ENCODE assay signal across 20 cellular contexts in genomic region chr17:67132366-67132765, GRCh38.
DNase-seq lines count a peak whose midpoint lies in the region; TF ChIP-seq lines count a peak whose summit lies in the region.
"Had no signal": no experiment of that assay in that cellular context is flagged by ENCODE, and none has a peak within 500 bp of the region (broad histone marks: within the 10 kb centered on the region; RNA-seq: fewer than 3 reads in every experiment).

No MANE protein-coding gene starts in this region.

- no peaks in the 10 kb centered on the region for H3K79me2 ChIP-seq in MM.1S (ENCODE audit: low read length)

- H4K20me1 ChIP-seq in MM.1S (ENCODE audit: insufficient read depth, low read length): no peaks in the 10 kb centered on the region

- peaks cover 2% of the 10 kb centered on the region; the same call in 1 of the 2 replicates for H3K36me3 ChIP-seq in MM.1S (replicated peaks; ENCODE audit: insufficient read depth, low read length)

- H3K4me3 ChIP-seq in MM.1S (ENCODE audit: low read length): no peak overlapping the region
- no peak overlapping the region for H3K4me3 ChIP-seq in coronary artery
- H3K4me3 ChIP-seq: cardiac muscle cell, lower lobe of right lung had no signal

- H2AFZ ChIP-seq in MM.1S (ENCODE audit: low read length): no peak overlapping the region

- no peaks in the 10 kb centered on the region for H3K4me1 ChIP-seq in MM.1S (ENCODE audit: low read length)
- H3K4me1 ChIP-seq: lower lobe of right lung had no signal

- H3K9me2 ChIP-seq in MM.1S (replicated peaks; ENCODE audit: insufficient read depth, low read length): no peaks in the 10 kb centered on the region

- H3F3A ChIP-seq in MM.1S (ENCODE audit: insufficient read depth, low read length): no peaks in the 10 kb centered on the region

- H3K9me3 ChIP-seq in MM.1S (replicated peaks; ENCODE audit: insufficient read depth, low read length): no peaks in the 10 kb centered on the region
- H3K9me3 ChIP-seq: lower lobe of right lung had no signal

- peak; percentile 69 for DNase-seq in DMS153 (lab: John Stamatoyannopoulos, UW)
- peak; percentile 75 for DNase-seq in LHCN-M2 (ENCODE audit: low read depth)
- DNase-seq in NCI-H2029 treated with DMSO at 0.1 percent for 48 hours (lab: John Stamatoyannopoulos, UW): peak; percentile 4
- DNase-seq in SHP77 (lab: John Stamatoyannopoulos, UW): peak; percentile 1 to 47
- no peak for DNase-seq in NOMO-1 (lab: John Stamatoyannopoulos, UW; ENCODE audit: unreplicated experiment in 2 of 2)
- DNase-seq in MM.1S: no peak
- DNase-seq in amygdala (lab: John Stamatoyannopoulos, UW): no peak
- DNase-seq in coronary artery (ENCODE audit: low spot score): no peak
- DNase-seq: ACHN; activated CD4-positive, alpha-beta T cell treated with anti-CD3 and anti-CD28 coated beads, Interleukin-2, amount 10 ng/mL, durations not matched to agents 7 days and 5 days; activated CD8-positive, alpha-beta memory T cell treated with anti-CD3 and anti-CD28 coated beads, Interleukin-2, amount 50 U/mL, for 4 hours; activated effector memory CD4-positive, alpha-beta T cell treated with Interleukin-2 at 50 U/mL for 16 hours; dermis blood vessel endothelial cell; KG1; lower lobe of right lung; NCI-H2171; right cardiac atrium; T-helper 1 cell had no signal

- H3K27ac ChIP-seq in MM.1S (ENCODE audit: low read length): no peak overlapping the region
- no peak overlapping the region for H3K27ac ChIP-seq in coronary artery
- H3K27ac ChIP-seq: C4-2B, cardiac muscle cell, lower lobe of right lung had no signal

- no peak overlapping the region for H3K4me2 ChIP-seq in MM.1S (ENCODE audit: low read depth, low read length)

- no peak overlapping the region for H3K9ac ChIP-seq in MM.1S (ENCODE audit: low read length)

- no peak for TF ChIP-seq CTCF in MM.1S (IDR thresholded peaks at IDR 0.05; ENCODE audit: low read length)
- TF ChIP-seq CTCF in coronary artery (IDR thresholded peaks at IDR 0.05): no peak

- H3K27me3 ChIP-seq in MM.1S (replicated peaks; ENCODE audit: insufficient read depth, low read length): no peaks in the 10 kb centered on the region
- H3K27me3 ChIP-seq: cardiac muscle cell had no signal

Comparison
In these comparisons a context has a peak if more than half of its experiments do, and no peak if none do; other contexts are left out.
1. DNase-seq: peak in DMS153 (single experiment), LHCN-M2 (single experiment), NCI-H2029 treated with DMSO at 0.1 percent for 48 hours (single experiment) and SHP77 (2 of 2); none in NOMO-1 (0 of 2), MM.1S (single experiment), amygdala (0 of 56) and coronary artery (single experiment).